In the genomic region with DNA sequence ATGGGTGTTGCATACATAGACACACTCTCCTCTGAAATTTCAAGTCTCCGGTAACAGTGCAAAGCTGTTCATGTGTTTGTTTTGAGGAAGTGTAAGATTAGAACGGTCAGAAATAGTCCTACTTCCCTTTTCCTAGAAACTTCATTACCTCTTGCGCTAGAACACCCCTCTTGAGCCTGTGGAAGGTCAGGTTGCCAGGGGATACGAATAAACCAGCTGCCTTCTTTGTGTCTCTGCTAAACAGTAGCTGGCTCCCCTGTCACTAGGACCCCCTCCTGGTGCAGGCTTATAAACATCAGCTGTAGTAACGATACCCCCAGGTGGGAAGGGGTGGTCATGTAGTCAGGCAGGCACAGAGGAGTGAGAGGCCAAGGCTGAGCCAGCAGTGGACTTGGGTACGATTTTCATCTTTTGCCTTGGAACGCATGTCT, we compare ENCODE assay signal across 11 cellular contexts.
A peak's percentile ranks its signal among the peaks of the same experiment; 100 is the strongest.
DNase-seq lines count a peak whose midpoint lies in the region; ATAC-seq, FAIRE-seq and TF ChIP-seq lines count a peak whose summit lies in the region.
"Had no signal": no experiment of that assay in that cellular context is flagged by ENCODE, and none has a peak within 500 bp of the region (broad histone marks: within the 10 kb centered on the region; RNA-seq: fewer than 3 reads in every experiment).

No MANE protein-coding gene starts in this region.

- H3K4me1 ChIP-seq in K562 (replicated peaks in 1 of 2; ENCODE audit: control insufficient read depth in 2 of 2, insufficient read depth in 2 of 2, low read length in 2 of 2) (no peaks in the 10 kb centered on the region), stomach (peaks cover 0 to 49% (median 10%) of the 10 kb centered on the region in 4 donors)

- no peak for TF ChIP-seq RAD21 in K562 (CRISPR knock-in tag; conservative IDR thresholded peaks at IDR 0.05 in 1 of 2, IDR thresholded peaks at IDR 0.05 in 1 of 2)

- peak; percentile 3 for DNase-seq in DMS 273 (lab: John Stamatoyannopoulos, UW; ENCODE audit: unreplicated experiment)
- no peak for DNase-seq in DMS 273 treated with DMSO at 0.1 percent for 48 hours (lab: John Stamatoyannopoulos, UW)
- no peak for DNase-seq in K562 (ENCODE audit: extremely low read depth in 1 of 4, low spot score in 3 of 4)
- DNase-seq in stomach, result no peak
- no peak for DNase-seq in posterior cingulate gyrus
- DNase-seq in SHP77 treated with DMSO at 0.1 percent for 48 hours (lab: John Stamatoyannopoulos, UW), result no peak
- DNase-seq in activated CD4-positive, CD25-positive, alpha-beta regulatory T cell (lab: John Stamatoyannopoulos, UW), result no peak
- DNase-seq: activated naive CD8-positive, alpha-beta T cell treated with anti-CD3 and anti-CD28 coated beads, Interleukin-2, amount 10 ng/mL, durations not matched to agents 7 days and 5 days had no signal

- H4K20me1 ChIP-seq in K562 (replicated peaks; ENCODE audit: control insufficient read depth, insufficient read depth, low read length), result no peaks in the 10 kb centered on the region

- H3K9me3 ChIP-seq in K562 (replicated peaks; ENCODE audit: control insufficient read depth, insufficient read depth, low read depth, low read length) (no peaks in the 10 kb centered on the region), stomach (no peaks in the 10 kb centered on the region)

- POLR2A ChIA-PET in K562 (lab: Yijun Ruan, JAX), result no interaction called here

- intact Hi-C loops in K562 (cut with micrococcal nuclease) (no loop called here), stomach (cut with DNase I; ENCODE audit: low total_unique reads) (no loop called here), posterior cingulate gyrus (cut with DNase I) (no loop called here)

- H3K79me2 ChIP-seq in K562 (ENCODE audit: control insufficient read depth, insufficient read depth, low read length), result no peaks in the 10 kb centered on the region

- no peak overlapping the region for H3K9ac ChIP-seq in K562 (ENCODE audit: insufficient read depth in 1 of 2, low read depth in 2 of 2, low read length in 2 of 2)

- CTCF ChIA-PET in K562 (lab: Yijun Ruan, JAX; ENCODE audit: low intra/inter-chr PET ratio), result no interaction called here

- ATAC-seq in HG03175 (IDR thresholded peaks at IDR 0.05; ENCODE audit: unreplicated experiment) (peak; percentile 76), K562 (no peak)

- no peaks in the 10 kb centered on the region for H3K9me1 ChIP-seq in K562 (ENCODE audit: control insufficient read depth, insufficient read depth, low read length)

- H3K4me3 ChIP-seq in K562, result no peak overlapping the region
- H3K4me3 ChIP-seq in stomach, result no peak overlapping the region
- H3K4me3 ChIP-seq: skin epidermis had no signal

- H2AFZ ChIP-seq in K562 (ENCODE audit: low read depth, low read length), result no peak overlapping the region

- H3K27me3 ChIP-seq in K562 (ENCODE audit: control insufficient read depth in 2 of 2, insufficient read depth in 2 of 2, low read length in 2 of 2) (peaks cover 0 to 19% of the 10 kb centered on the region in 2 experiments; a peak in 3 of 5 replicates), stomach (no peaks in the 10 kb centered on the region)

- TF ChIP-seq CTCF in K562 (IDR thresholded peaks at IDR 0.05 in 2 of 3, conservative IDR thresholded peaks at IDR 0.05 in 1 of 3; ENCODE audit: insufficient read depth in 2 of 3, low read depth in 1 of 3, low read length in 3 of 3), result no peak
- no peak for TF ChIP-seq CTCF in stomach (IDR thresholded peaks at IDR 0.05)

- H3K4me2 ChIP-seq in K562 (ENCODE audit: insufficient read depth, low read length), result no peak overlapping the region

- H3K36me3 ChIP-seq in K562 (ENCODE audit: control insufficient read depth, insufficient read depth, low read length) (no peaks in the 10 kb centered on the region), stomach (no peaks in the 10 kb centered on the region)

- BruUV-seq in K562 (replicated peaks; lab: Mats Ljungman, UMichigan), result no TSS peak

- in situ Hi-C loops in K562 (cut with MboI), result no loop called here

- 0% methylated on average over 4 of the region's 7 CpGs for WGBS in K562 (ENCODE audit: insufficient coverage, low coverage, missing lambda C conversion rate)
- 47 to 53% (median 50%) methylated on average over 7 of the region's 7 CpGs for WGBS in stomach, 5 donors

- TF ChIP-seq EP300 in K562 (IDR thresholded peaks at IDR 0.05; ENCODE audit: low read length) (no peak), stomach (IDR thresholded peaks at IDR 0.05) (no peak)

- no peak for TF ChIP-seq POLR2A in K562 (conservative IDR thresholded peaks at IDR 0.05)
- TF ChIP-seq POLR2A in stomach (IDR thresholded peaks at IDR 0.05), result no peak

- H3K27ac ChIP-seq in K562 (ENCODE audit: extremely low read depth, low read depth, low read length), result no peak overlapping the region
- peak overlapping the region in 3 of 5 donors; percentile 38 to 64 (median 60) for H3K27ac ChIP-seq in stomach
- H3K27ac ChIP-seq: 22Rv1 had no signal

- FAIRE-seq in K562 (lab: Jason Lieb, UNC), result no peak

TF ChIP-seq in K562, 482 proteins besides CTCF, POLR2A, EP300 and RAD21:
- TF ChIP-seq RFX1 (IDR thresholded peaks at IDR 0.05) (peak; percentile 34; the same call in 1 of the 2 replicates), MCM7 (IDR thresholded peaks at IDR 0.05) (no peak), SPI1 (IDR thresholded peaks at IDR 0.05; ENCODE audit: borderline replicate concordance, low read depth, low read length) (peak; percentile 82; the same call in 1 of the 2 replicates), ID3 (CRISPR knock-in tag; IDR thresholded peaks at IDR 0.05) (no peak), ID3 (tag; IDR thresholded peaks at IDR 0.05) (no peak), RBFOX2 (IDR thresholded peaks at IDR 0.05; ENCODE audit: low read depth, low read length) (no peak)
TF ChIP-seq in K562: peak in this region for 2.
